In the genomic region with DNA sequence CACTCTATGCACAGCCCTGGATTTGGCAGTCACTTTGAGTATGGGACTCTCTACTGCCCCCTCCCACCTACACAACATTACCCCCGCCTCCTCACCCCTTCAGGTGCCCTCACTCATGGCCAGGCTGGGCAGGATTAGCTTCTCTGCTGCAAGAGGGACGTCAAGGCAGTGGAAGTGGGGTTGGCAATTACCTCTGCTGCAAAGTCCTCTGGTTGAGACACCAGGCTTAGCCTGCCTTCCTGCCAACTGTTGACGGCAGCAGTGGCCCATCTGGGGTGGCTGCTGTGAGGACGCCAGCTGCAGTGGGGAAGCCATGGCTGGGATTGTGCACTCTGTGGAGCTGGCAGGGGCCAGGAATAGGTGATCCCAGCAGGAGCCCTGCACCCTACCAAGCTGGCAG, we compare ENCODE assay signal across 1 cellular context.
TF ChIP-seq lines count a peak whose summit lies in the region.

No MANE protein-coding gene starts in this region.

TF ChIP-seq in HepG2, 621 proteins besides CTCF, POLR2A, EP300 and RAD21:
- TF ChIP-seq CEBPZ (IDR thresholded peaks at IDR 0.05; ENCODE audit: low read length) (no peak), ZNF274 (CRISPR knock-in tag; IDR thresholded peaks at IDR 0.05) (no peak), GPBP1L1 (CRISPR knock-in tag; IDR thresholded peaks at IDR 0.05) (no peak), ZNF577 (CRISPR knock-in tag; IDR thresholded peaks at IDR 0.05; ENCODE audit: borderline replicate concordance, low read depth) (no peak), CHD2 (IDR thresholded peaks at IDR 0.05; ENCODE audit: low read depth, low read length) (no peak), ZBTB21 (CRISPR knock-in tag; IDR thresholded peaks at IDR 0.05) (no peak), ZNF18 (CRISPR knock-in tag; IDR thresholded peaks at IDR 0.05; ENCODE audit: insufficient replicate concordance) (no peak)
